Comparison of ENCODE assay signal across 12 cellular contexts in the genomic region with DNA sequence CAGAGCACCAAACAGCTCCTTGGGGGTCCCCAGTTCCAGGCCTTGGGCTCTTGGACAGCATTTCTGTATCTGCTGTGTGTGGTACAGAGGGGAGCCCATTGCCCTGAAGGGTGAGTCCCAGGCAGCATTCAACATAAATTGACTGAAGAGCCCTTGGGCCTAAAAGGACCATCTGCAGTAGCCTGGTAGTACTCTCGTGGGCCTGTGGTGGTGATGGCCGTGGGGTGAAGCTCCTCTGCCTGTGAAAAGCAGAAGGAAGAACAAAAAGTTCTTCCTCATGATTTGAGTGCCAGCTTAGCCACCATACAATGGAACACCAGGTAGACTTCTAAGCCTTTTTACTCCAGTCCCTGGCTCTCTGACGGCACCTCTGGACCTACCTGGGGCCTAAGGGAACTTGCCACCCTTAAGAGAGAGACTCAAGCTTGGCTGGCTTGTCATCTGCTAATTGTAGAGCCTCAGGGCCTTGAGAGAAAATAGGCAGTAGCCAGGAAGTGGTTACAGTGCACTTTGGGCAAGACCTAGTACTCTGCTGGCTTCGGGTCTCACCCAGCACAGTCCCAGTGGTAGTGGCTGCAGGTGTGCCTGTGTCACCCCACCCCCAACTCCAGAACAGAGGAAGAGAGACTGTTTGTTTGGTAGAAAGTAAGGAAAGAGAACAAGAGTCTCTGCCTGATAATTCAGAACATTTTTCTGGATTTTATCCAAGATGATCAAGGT.
DNase-seq lines count a peak whose midpoint lies in the region; ATAC-seq, FAIRE-seq and TF ChIP-seq lines count a peak whose summit lies in the region.
"Had no signal": no experiment of that assay in that cellular context is flagged by ENCODE, and none has a peak within 500 bp of the region (broad histone marks: within the 10 kb centered on the region; RNA-seq: fewer than 3 reads in every experiment).

No MANE protein-coding gene starts in this region.

- peaks cover 0 to 3% (median 0%) of the 10 kb centered on the region in 5 donors for H3K27me3 Mint-ChIP-seq in naive thymus-derived CD4-positive, alpha-beta T cell
- H3K27me3 Mint-ChIP-seq in nephron progenitor cell (ENCODE audit: low read depth, poor library complexity): peaks cover 2% of the 10 kb centered on the region

- peaks cover 0 to 17% (median 3%) of the 10 kb centered on the region in 11 donors for H3K9me3 Mint-ChIP-seq in naive thymus-derived CD4-positive, alpha-beta T cell
- H3K9me3 Mint-ChIP-seq in nephron progenitor cell: peaks cover 42% of the 10 kb centered on the region

- no peak for TF ChIP-seq CTCF in nephron progenitor cell (IDR thresholded peaks at IDR 0.05)

- peak overlapping the region in 5 of 10 donors; percentile 1 to 53 (median 39) for H3K4me3 Mint-ChIP-seq in naive thymus-derived CD4-positive, alpha-beta T cell
- no peak overlapping the region for H3K4me3 Mint-ChIP-seq in nephron progenitor cell
- H3K4me3 Mint-ChIP-seq: T-helper 1 cell treated with Interleukin-12 subunit alpha and Interleukin-12 subunit beta and Interleukin-4 antibody, amounts not matched to agents 30 μg/mL and 1 μg/mL, for 36 hours had no signal

- no peak for FAIRE-seq in small intestine (lab: Jason Lieb, UNC)

- WGBS in small intestine, 3 donors: 72 to 82% (median 73%) methylated on average over 4 of the region's 4 CpGs

- peak overlapping the region in 6 of 9 donors; percentile 10 to 78 (median 31) for H3K27ac Mint-ChIP-seq in naive thymus-derived CD4-positive, alpha-beta T cell
- H3K27ac Mint-ChIP-seq in nephron progenitor cell: no peak overlapping the region
- H3K27ac Mint-ChIP-seq: T-helper 1 cell treated with Interleukin-12 subunit alpha and Interleukin-12 subunit beta and Interleukin-4 antibody, amounts not matched to agents 30 μg/mL and 1 μg/mL, for 36 hours had no signal

- H3K4me1 Mint-ChIP-seq in naive thymus-derived CD4-positive, alpha-beta T cell: peaks cover 3 to 36% (median 19%) of the 10 kb centered on the region in 7 donors
- H3K4me1 Mint-ChIP-seq in nephron progenitor cell: peaks cover 5% of the 10 kb centered on the region

- peaks cover 0 to 12% of the 10 kb centered on the region in 2 donors for H3K4me1 ChIP-seq in naive thymus-derived CD4-positive, alpha-beta T cell (ENCODE audit: control insufficient read depth in 2 of 2, insufficient read depth in 2 of 2, low read length in 2 of 2)
- peaks cover 0 to 2% of the 10 kb centered on the region in 2 donors for H3K4me1 ChIP-seq in small intestine (ENCODE audit: control insufficient read depth in 2 of 2, insufficient read depth in 1 of 2, low read depth in 1 of 2, low read length in 1 of 2)

- peak in 1 of 9 donors; percentile 11 for DNase-seq in naive thymus-derived CD4-positive, alpha-beta T cell
- no peak for DNase-seq in COR-L47 (lab: John Stamatoyannopoulos, UW)
- DNase-seq in small intestine: no peak
- no peak for DNase-seq in nephron progenitor cell
- DNase-seq: anterior cingulate cortex, HCEC 1CT, hypothalamus had no signal

- H3K9me3 ChIP-seq in naive thymus-derived CD4-positive, alpha-beta T cell (ENCODE audit: control insufficient read depth in 2 of 3, low read length in 3 of 3): no peaks in the 10 kb centered on the region
- no peaks in the 10 kb centered on the region for H3K9me3 ChIP-seq in small intestine (ENCODE audit: control insufficient read depth, low read depth)

- intact Hi-C loops in naive thymus-derived CD4-positive, alpha-beta T cell (cut with micrococcal nuclease): no loop called here

- H3K27me3 ChIP-seq in naive thymus-derived CD4-positive, alpha-beta T cell (ENCODE audit: control insufficient read depth in 2 of 2, insufficient read depth in 2 of 2, low read length in 2 of 2): no peaks in the 10 kb centered on the region
- H3K27me3 ChIP-seq in small intestine (ENCODE audit: control insufficient read depth in 2 of 2, insufficient read depth in 2 of 2, low read length in 2 of 2): no peaks in the 10 kb centered on the region

- CTCF ChIA-PET in naive thymus-derived CD4-positive, alpha-beta T cell (lab: Charles Lee): interaction anchor here (0.6 kb wide), 1 partner anchor 25 kb away, joined by 3 read pairs; no protein-coding TSS in a partner anchor

- POLR2A ChIA-PET in naive thymus-derived CD4-positive, alpha-beta T cell (lab: Charles Lee): no interaction called here

- H3K4me3 ChIP-seq in naive thymus-derived CD4-positive, alpha-beta T cell (ENCODE audit: low read length): no peak overlapping the region
- no peak overlapping the region for H3K4me3 ChIP-seq in small intestine (ENCODE audit: low read depth in 1 of 2, low read length in 2 of 2)

- H3K36me3 ChIP-seq in naive thymus-derived CD4-positive, alpha-beta T cell (ENCODE audit: control insufficient read depth in 2 of 3, insufficient read depth in 3 of 3, low read length in 3 of 3): no peaks in the 10 kb centered on the region
- no peaks in the 10 kb centered on the region for H3K36me3 ChIP-seq in small intestine (ENCODE audit: control insufficient read depth in 2 of 2, insufficient read depth in 2 of 2, low read length in 2 of 2)

- no peak overlapping the region for H3K27ac ChIP-seq in naive thymus-derived CD4-positive, alpha-beta T cell (ENCODE audit: low read depth, low read length)
- no peak overlapping the region for H3K27ac ChIP-seq in small intestine (ENCODE audit: low read depth in 1 of 2, low read length in 1 of 2)

- ATAC-seq in GM18909 (IDR thresholded peaks at IDR 0.05; ENCODE audit: poor library complexity, unreplicated experiment) (peak; percentile 98), GM21619 (IDR thresholded peaks at IDR 0.05; ENCODE audit: unreplicated experiment) (peak; percentile 91), HG03442 (IDR thresholded peaks at IDR 0.05; ENCODE audit: unreplicated experiment) (peak; percentile 67), GM18868 (IDR thresholded peaks at IDR 0.05; ENCODE audit: unreplicated experiment) (no peak)
- ATAC-seq in naive thymus-derived CD4-positive, alpha-beta T cell: no peak

- H3K36me3 Mint-ChIP-seq in naive thymus-derived CD4-positive, alpha-beta T cell: peaks cover 0 to 12% (median 5%) of the 10 kb centered on the region in 5 donors
- no peaks in the 10 kb centered on the region for H3K36me3 Mint-ChIP-seq in nephron progenitor cell (ENCODE audit: low read depth)

Comparison
In these comparisons a context has a peak if more than half of its experiments do, and no peak if none do; other contexts are left out.
1. ATAC-seq: peak in GM18909 (single experiment), GM21619 (single experiment) and HG03442 (single experiment); none in naive thymus-derived CD4-positive, alpha-beta T cell (single experiment) and GM18868 (single experiment).